In the genomic region with DNA sequence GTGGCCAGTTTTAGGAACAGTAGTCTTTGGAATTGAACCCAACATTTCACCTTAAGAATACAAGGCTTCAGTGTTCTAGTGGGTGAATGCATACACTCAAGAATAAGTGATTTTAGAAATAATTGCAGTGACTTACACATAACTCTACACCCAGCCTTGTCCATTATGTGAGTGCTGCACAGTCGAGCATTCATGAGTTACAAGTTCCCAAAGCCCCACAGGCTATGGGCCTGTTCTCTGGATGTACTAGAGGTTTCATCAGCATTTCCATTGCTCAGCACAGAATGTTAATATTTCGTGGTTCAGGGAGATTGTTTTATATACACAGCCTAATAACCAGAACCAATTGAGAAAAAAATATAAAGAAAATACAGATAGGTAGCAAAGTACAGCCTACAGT, we compare ENCODE assay signal across 18 cellular contexts.
"Had no signal": no experiment of that assay in that cellular context is flagged by ENCODE, and none has a peak within 500 bp of the region (broad histone marks: within the 10 kb centered on the region; RNA-seq: fewer than 3 reads in every experiment).

No MANE protein-coding gene starts in this region.

- H3K4me1 ChIP-seq: gastroesophageal sphincter, thyroid gland had no signal

- ATAC-seq: activated CD8-positive, alpha-beta memory T cell treated with anti-CD3 and anti-CD28 coated beads, Interleukin-2, amount 10 ng/mL, durations not matched to agents 7 days and 5 days; effector memory CD8-positive, alpha-beta T cell; gastroesophageal sphincter; heart right ventricle had no signal

- H3K36me3 Mint-ChIP-seq: activated CD8-positive, alpha-beta memory T cell treated with anti-CD3 and anti-CD28 coated beads, Interleukin-2, amount 10 ng/mL, durations not matched to agents 7 days and 5 days; activated naive CD4-positive, alpha-beta T cell treated with anti-CD3 and anti-CD28 coated beads, Interleukin-2, amount 10 ng/mL, durations not matched to agents 7 days and 5 days; brain; stimulated activated effector memory CD8-positive, alpha-beta T cell treated with anti-CD3 and anti-CD28 coated beads, Interleukin-12 subunit alpha, Interleukin-12 subunit beta, amount 100 ng/mL, for 72 hours had no signal

- H3K27me3 Mint-ChIP-seq: brain; dendritic cell treated with granulocyte-macrophage colony-stimulating factor and Interleukin-4, amounts not matched to agents 40 ng/mL and 50 ng/mL, for 4 days had no signal

- H3K4me3 ChIP-seq: gastroesophageal sphincter, heart right ventricle, lung, ovary, thyroid gland had no signal

- H3K27ac ChIP-seq: epithelial cell of prostate, heart right ventricle, ovary, thyroid gland, VCaP had no signal

- H3K4me1 Mint-ChIP-seq: brain; stimulated activated effector memory CD8-positive, alpha-beta T cell treated with anti-CD3 and anti-CD28 coated beads, Interleukin-12 subunit alpha, Interleukin-12 subunit beta, amount 100 ng/mL, for 72 hours had no signal

- H3K9me3 ChIP-seq: gastroesophageal sphincter, heart right ventricle, ovary, thyroid gland had no signal

- DNase-seq: activated CD4-positive, alpha-beta T cell treated with anti-CD3 and anti-CD28 coated beads, Interleukin-2, amount 50 U/mL, for 48 hours; activated CD8-positive, alpha-beta memory T cell treated with anti-CD3 and anti-CD28 coated beads, Interleukin-2, amount 10 ng/mL, durations not matched to agents 7 days and 5 days; activated naive CD4-positive, alpha-beta T cell treated with anti-CD3 and anti-CD28 coated beads, Interleukin-2, amount 10 ng/mL, durations not matched to agents 7 days and 5 days; activated T-cell treated with anti-CD3 and anti-CD28 coated beads, Interleukin-2, amount 50 U/mL, for 24 hours; central memory CD4-positive, alpha-beta T cell; effector memory CD8-positive, alpha-beta T cell; heart right ventricle; left cardiac atrium; ovary; thyroid gland had no signal

- H3K27ac Mint-ChIP-seq: activated CD8-positive, alpha-beta memory T cell treated with anti-CD3 and anti-CD28 coated beads, Interleukin-2, amount 10 ng/mL, durations not matched to agents 7 days and 5 days; activated naive CD4-positive, alpha-beta T cell treated with anti-CD3 and anti-CD28 coated beads, Interleukin-2, amount 10 ng/mL, durations not matched to agents 7 days and 5 days; activated T-cell treated with anti-CD3 and anti-CD28 coated beads, Interleukin-2, amount 50 U/mL, for 24 hours; brain; dendritic cell treated with granulocyte-macrophage colony-stimulating factor and Interleukin-4, amounts not matched to agents 40 ng/mL and 50 ng/mL, for 4 days; effector memory CD8-positive, alpha-beta T cell; stimulated activated effector memory CD8-positive, alpha-beta T cell treated with anti-CD3 and anti-CD28 coated beads, Interleukin-12 subunit alpha, Interleukin-12 subunit beta, amount 100 ng/mL, for 72 hours had no signal

- H3K4me3 Mint-ChIP-seq: activated CD8-positive, alpha-beta memory T cell treated with anti-CD3 and anti-CD28 coated beads, Interleukin-2, amount 10 ng/mL, durations not matched to agents 7 days and 5 days; activated naive CD4-positive, alpha-beta T cell treated with anti-CD3 and anti-CD28 coated beads, Interleukin-2, amount 10 ng/mL, durations not matched to agents 7 days and 5 days; activated T-cell treated with anti-CD3 and anti-CD28 coated beads, Interleukin-2, amount 50 U/mL, for 24 hours; brain; dendritic cell treated with granulocyte-macrophage colony-stimulating factor and Interleukin-4, amounts not matched to agents 40 ng/mL and 50 ng/mL, for 4 days; effector memory CD8-positive, alpha-beta T cell; neural crest cell; stimulated activated effector memory CD8-positive, alpha-beta T cell treated with anti-CD3 and anti-CD28 coated beads, Interleukin-12 subunit alpha, Interleukin-12 subunit beta, amount 100 ng/mL, for 72 hours had no signal

- H3K36me3 ChIP-seq: ovary, thyroid gland had no signal

- H3K27me3 ChIP-seq: gastroesophageal sphincter, heart right ventricle, ovary, thyroid gland had no signal

- H3K9me3 Mint-ChIP-seq: activated naive CD4-positive, alpha-beta T cell treated with anti-CD3 and anti-CD28 coated beads, Interleukin-2, amount 10 ng/mL, durations not matched to agents 7 days and 5 days; activated T-cell treated with anti-CD3 and anti-CD28 coated beads, Interleukin-2, amount 50 U/mL, for 24 hours; brain; effector memory CD8-positive, alpha-beta T cell; neural crest cell; stimulated activated effector memory CD8-positive, alpha-beta T cell treated with anti-CD3 and anti-CD28 coated beads, Interleukin-12 subunit alpha, Interleukin-12 subunit beta, amount 100 ng/mL, for 72 hours had no signal
